ENCODE assay signal across 16 cellular contexts in genomic region chr15:72269739-72270138, GRCh38. TPM values are rescaled to one million over a fixed set of nuclear protein-coding genes. Genes with fewer than 3 reads are reported as not detected.
A peak's percentile ranks its signal among the peaks of the same experiment; 100 is the strongest.
DNase-seq lines count a peak whose midpoint lies in the region; ATAC-seq and TF ChIP-seq lines count a peak whose summit lies in the region.
"Had no signal": no experiment of that assay in that cellular context is flagged by ENCODE, and none has a peak within 500 bp of the region (broad histone marks: within the 10 kb centered on the region; RNA-seq: fewer than 3 reads in every experiment).

No MANE protein-coding gene starts in this region.

- H3K4me1 ChIP-seq in naive thymus-derived CD4-positive, alpha-beta T cell (ENCODE audit: control insufficient read depth in 2 of 2, insufficient read depth in 2 of 2, low read length in 2 of 2): peaks cover 18 to 25% of the 10 kb centered on the region in 2 donors

- H3K36me3 Mint-ChIP-seq in activated naive CD8-positive, alpha-beta T cell: peaks cover 14% of the 10 kb centered on the region
- peaks cover 38% of the 10 kb centered on the region for H3K36me3 Mint-ChIP-seq in activated naive CD8-positive, alpha-beta T cell treated with anti-CD3 and anti-CD28 coated beads for 36 hours
- H3K36me3 Mint-ChIP-seq in T-helper 17 cell (ENCODE audit: low read depth): peaks cover 5% of the 10 kb centered on the region
- peaks cover 17 to 27% (median 18%) of the 10 kb centered on the region in 5 donors for H3K36me3 Mint-ChIP-seq in naive thymus-derived CD4-positive, alpha-beta T cell
- H3K36me3 Mint-ChIP-seq in type B pancreatic cell: peaks cover 16% of the 10 kb centered on the region
- H3K36me3 Mint-ChIP-seq in mesothelial cell of epicardium: peaks cover 22% of the 10 kb centered on the region

- peaks cover 50% of the 10 kb centered on the region for H3K4me1 Mint-ChIP-seq in activated naive CD8-positive, alpha-beta T cell (ENCODE audit: low read depth)
- H3K4me1 Mint-ChIP-seq in activated naive CD8-positive, alpha-beta T cell treated with anti-CD3 and anti-CD28 coated beads for 36 hours: peaks cover 44% of the 10 kb centered on the region
- H3K4me1 Mint-ChIP-seq in T-helper 17 cell: peaks cover 41% of the 10 kb centered on the region
- H3K4me1 Mint-ChIP-seq in naive thymus-derived CD4-positive, alpha-beta T cell: peaks cover 24 to 51% (median 44%) of the 10 kb centered on the region in 7 donors
- peaks cover 16% of the 10 kb centered on the region for H3K4me1 Mint-ChIP-seq in type B pancreatic cell (ENCODE audit: unreplicated experiment)
- peaks cover 28% of the 10 kb centered on the region for H3K4me1 Mint-ChIP-seq in mesothelial cell of epicardium

- H3K27me3 ChIP-seq in naive thymus-derived CD4-positive, alpha-beta T cell (ENCODE audit: control insufficient read depth in 2 of 2, insufficient read depth in 2 of 2, low read length in 2 of 2): no peaks in the 10 kb centered on the region

- peak overlapping the region; percentile 94 for H3K4me3 Mint-ChIP-seq in activated naive CD8-positive, alpha-beta T cell
- no peak overlapping the region for H3K4me3 Mint-ChIP-seq in activated naive CD8-positive, alpha-beta T cell treated with anti-CD3 and anti-CD28 coated beads for 36 hours
- H3K4me3 Mint-ChIP-seq in T-helper 17 cell (no peak overlapping the region), type B pancreatic cell (peak overlapping the region; percentile 94), mesothelial cell of epicardium (no peak overlapping the region)
- H3K4me3 Mint-ChIP-seq in naive thymus-derived CD4-positive, alpha-beta T cell: peak overlapping the region in 2 of 10 donors; percentile 87 to 89

- DNase-seq in activated naive CD8-positive, alpha-beta T cell treated with anti-CD3 and anti-CD28 coated beads for 36 hours: no peak
- DNase-seq in T-helper 17 cell: no peak
- DNase-seq in naive thymus-derived CD4-positive, alpha-beta T cell: no peak
- DNase-seq in type B pancreatic cell (ENCODE audit: extremely low spot score, unreplicated experiment): no peak
- DNase-seq in SIG-M5 treated with dmso at 0.1 percent for 504 hours (lab: John Stamatoyannopoulos, UW; ENCODE audit: unreplicated experiment): no peak
- DNase-seq in mesothelial cell of epicardium (ENCODE audit: low spot score in 2 of 2, unreplicated experiment in 2 of 2): no peak
- DNase-seq: C1 segment of cervical spinal cord; CD4-positive, alpha-beta memory T cell; DMS79; EL; HCEC 1CT had no signal

- no peak for ATAC-seq in T-helper 17 cell
- no peak for ATAC-seq in naive thymus-derived CD4-positive, alpha-beta T cell
- ATAC-seq in GM18502 (IDR thresholded peaks at IDR 0.05; ENCODE audit: poor library complexity, unreplicated experiment): no peak

- no peak for TF ChIP-seq CTCF in type B pancreatic cell (conservative IDR thresholded peaks at IDR 0.05)
- TF ChIP-seq CTCF in mesothelial cell of epicardium (IDR thresholded peaks at IDR 0.05; ENCODE audit: unreplicated experiment): no peak

- H3K4me3 ChIP-seq in naive thymus-derived CD4-positive, alpha-beta T cell (ENCODE audit: low read length): no peak overlapping the region

- H3K27ac ChIP-seq in naive thymus-derived CD4-positive, alpha-beta T cell (ENCODE audit: low read depth, low read length): peak overlapping the region; percentile 90
- H3K27ac ChIP-seq: HL-60 had no signal

- peaks cover 14 to 33% (median 23%) of the 10 kb centered on the region in 3 experiments for H3K36me3 ChIP-seq in naive thymus-derived CD4-positive, alpha-beta T cell (ENCODE audit: control insufficient read depth in 2 of 3, insufficient read depth in 3 of 3, low read length in 3 of 3)

- no peaks in the 10 kb centered on the region for H3K27me3 Mint-ChIP-seq in activated naive CD8-positive, alpha-beta T cell
- H3K27me3 Mint-ChIP-seq in activated naive CD8-positive, alpha-beta T cell treated with anti-CD3 and anti-CD28 coated beads for 36 hours: no peaks in the 10 kb centered on the region
- H3K27me3 Mint-ChIP-seq in T-helper 17 cell: no peaks in the 10 kb centered on the region
- H3K27me3 Mint-ChIP-seq in naive thymus-derived CD4-positive, alpha-beta T cell: no peaks in the 10 kb centered on the region
- H3K27me3 Mint-ChIP-seq in type B pancreatic cell: no peaks in the 10 kb centered on the region
- no peaks in the 10 kb centered on the region for H3K27me3 Mint-ChIP-seq in mesothelial cell of epicardium (ENCODE audit: low read depth)
- H3K27me3 Mint-ChIP-seq: B cell; CD4-positive, alpha-beta memory T cell had no signal

- H3K27ac Mint-ChIP-seq in activated naive CD8-positive, alpha-beta T cell: no peak overlapping the region
- no peak overlapping the region for H3K27ac Mint-ChIP-seq in activated naive CD8-positive, alpha-beta T cell treated with anti-CD3 and anti-CD28 coated beads for 36 hours
- peak overlapping the region; percentile 89 for H3K27ac Mint-ChIP-seq in T-helper 17 cell
- peak overlapping the region in 1 of 9 donors; percentile 86 for H3K27ac Mint-ChIP-seq in naive thymus-derived CD4-positive, alpha-beta T cell
- H3K27ac Mint-ChIP-seq in type B pancreatic cell: no peak overlapping the region
- H3K27ac Mint-ChIP-seq in mesothelial cell of epicardium: no peak overlapping the region
- H3K27ac Mint-ChIP-seq: B cell had no signal

- no peaks in the 10 kb centered on the region for H3K9me3 Mint-ChIP-seq in activated naive CD8-positive, alpha-beta T cell (ENCODE audit: low read depth)
- H3K9me3 Mint-ChIP-seq in activated naive CD8-positive, alpha-beta T cell treated with anti-CD3 and anti-CD28 coated beads for 36 hours: no peaks in the 10 kb centered on the region
- H3K9me3 Mint-ChIP-seq in naive thymus-derived CD4-positive, alpha-beta T cell: no peaks in the 10 kb centered on the region
- H3K9me3 Mint-ChIP-seq in type B pancreatic cell (no peaks in the 10 kb centered on the region), mesothelial cell of epicardium (no peaks in the 10 kb centered on the region)
- H3K9me3 Mint-ChIP-seq: CD4-positive, alpha-beta memory T cell had no signal

- H3K9me3 ChIP-seq in T-helper 17 cell (ENCODE audit: control insufficient read depth, low read length, poor library complexity, severe bottlenecking): no peaks in the 10 kb centered on the region
- no peaks in the 10 kb centered on the region for H3K9me3 ChIP-seq in naive thymus-derived CD4-positive, alpha-beta T cell (ENCODE audit: control insufficient read depth in 2 of 3, low read length in 3 of 3)

- CTCF ChIA-PET in naive thymus-derived CD4-positive, alpha-beta T cell (lab: Charles Lee): no interaction called here

- intact Hi-C loops in naive thymus-derived CD4-positive, alpha-beta T cell (cut with micrococcal nuclease): no loop called here

- POLR2A ChIA-PET in naive thymus-derived CD4-positive, alpha-beta T cell (lab: Charles Lee): interaction anchor here (0.9 to 1.4 kb wide), 2 partner anchors 10 to 38 kb away, joined by 3 to 6 read pairs; no protein-coding TSS in a partner anchor

RNA-seq across cellular contexts. Expression of gene PARP6, which starts 2.6 kb away (rescaled TPM):
- total RNA-seq in activated naive CD8-positive, alpha-beta T cell treated with anti-CD3 and anti-CD28 coated beads for 36 hours: 10 to 100 TPM; 43.0 to 47.3 TPM
- 100 to 1,000 TPM; 109 to 112 TPM for total RNA-seq in T-helper 17 cell
- 100 to 1,000 TPM in 4 of 5 experiments, 10 to 100 TPM in 1; 75.8 to 129 (median 127) TPM for total RNA-seq in naive thymus-derived CD4-positive, alpha-beta T cell
- polyA plus RNA-seq in naive thymus-derived CD4-positive, alpha-beta T cell: 10 to 100 TPM; 19.7 to 41.6 TPM
- 74.6 and 97.5 TPM in 2 replicates for total RNA-seq in type B pancreatic cell (ENCODE audit: low replicate concordance)
- 127 to 138 TPM (median 134 TPM) in 3 replicates for total RNA-seq in mesothelial cell of epicardium

RNA-seq across cellular contexts. Expression of gene PKM, which starts 38.7 kb away (rescaled TPM):
- total RNA-seq in activated naive CD8-positive, alpha-beta T cell treated with anti-CD3 and anti-CD28 coated beads for 36 hours: 1,000 to 10,000 TPM; 2,301 to 2,323 TPM
- total RNA-seq in T-helper 17 cell (100 to 1,000 TPM; 343 to 428 TPM), type B pancreatic cell (ENCODE audit: low replicate concordance) (597 and 663 TPM in 2 replicates), mesothelial cell of epicardium (424 to 453 TPM (median 452 TPM) in 3 replicates)
- 1,000 to 10,000 TPM in 1 of 5 experiments, 100 to 1,000 TPM in 4; 237 to 1,627 (median 329) TPM for total RNA-seq in naive thymus-derived CD4-positive, alpha-beta T cell
- polyA plus RNA-seq in naive thymus-derived CD4-positive, alpha-beta T cell: 100 to 1,000 TPM; 422 to 485 TPM

RNA-seq across cellular contexts. Expression of gene CELF6, which starts 50.2 kb away (rescaled TPM):
- under 1 TPM; 0.16 TPM for total RNA-seq in activated naive CD8-positive, alpha-beta T cell treated with anti-CD3 and anti-CD28 coated beads for 36 hours
- total RNA-seq in T-helper 17 cell: 1 to 10 TPM; 1.4 to 1.9 TPM
- total RNA-seq in naive thymus-derived CD4-positive, alpha-beta T cell: 1 to 10 TPM; 1.2 to 5.7 (median 3.8) TPM
- polyA plus RNA-seq in naive thymus-derived CD4-positive, alpha-beta T cell: under 1 TPM; 0.10 to 0.59 TPM
- 0.45 and 1.9 TPM in 2 replicates for total RNA-seq in type B pancreatic cell (ENCODE audit: low replicate concordance)
- 1.2 to 1.9 TPM (median 1.3 TPM) in 3 replicates for total RNA-seq in mesothelial cell of epicardium
- total RNA-seq: H4 had no signal
- polyA plus RNA-seq: CD4-positive, alpha-beta memory T cell had no signal

Comparison
In these comparisons a context has a peak if more than half of its experiments do, and no peak if none do; other contexts are left out.
1. H3K4me3 Mint-ChIP-seq: peak in activated naive CD8-positive, alpha-beta T cell (single experiment) and type B pancreatic cell (single experiment); none in activated naive CD8-positive, alpha-beta T cell treated with anti-CD3 and anti-CD28 coated beads for 36 hours (single experiment), T-helper 17 cell (single experiment) and mesothelial cell of epicardium (single experiment).